ENCODE assay signal across 14 cellular contexts in genomic region chr9:95058121-95058785, GRCh38.
DNase-seq lines count a peak whose midpoint lies in the region; ATAC-seq and TF ChIP-seq lines count a peak whose summit lies in the region.
"Had no signal": no experiment of that assay in that cellular context is flagged by ENCODE, and none has a peak within 500 bp of the region (broad histone marks: within the 10 kb centered on the region; RNA-seq: fewer than 3 reads in every experiment).

No MANE protein-coding gene starts in this region.

- CTCF ChIA-PET in HEK293 (lab: Yijun Ruan, JAX) = interaction anchor here (0.6 to 1.2 kb wide), 2 partner anchors 21 to 69 kb away, joined by 3 to 7 read pairs; no protein-coding TSS in a partner anchor

- peaks cover 38% of the 10 kb centered on the region for H3K4me1 ChIP-seq in HEK293 (ENCODE audit: control insufficient read depth, insufficient read depth, low read length)
- peaks cover 98% of the 10 kb centered on the region for H3K4me1 ChIP-seq in body of pancreas
- H3K4me1 ChIP-seq in smooth muscle cell (ENCODE audit: low read depth) = peaks cover 49% of the 10 kb centered on the region
- H3K4me1 ChIP-seq: breast epithelium had no signal

- peak overlapping the region; percentile 5; the same call in 1 of the 2 replicates for H3K27ac ChIP-seq in HEK293 (ENCODE audit: extremely low read depth, low read depth, low read length)
- H3K27ac ChIP-seq in body of pancreas = peak overlapping the region; percentile 35 to 82 (median 68)
- peak overlapping the region; percentile 92 for H3K27ac ChIP-seq in smooth muscle cell (ENCODE audit: low read depth)
- H3K27ac ChIP-seq: breast epithelium had no signal

- H3K36me3 ChIP-seq in HEK293 (ENCODE audit: control insufficient read depth in 2 of 2, insufficient read depth in 1 of 2, low read length in 2 of 2) (peaks cover 0 to 20% of the 10 kb centered on the region in 2 experiments; a peak in 1 of 3 replicates), body of pancreas (replicated peaks in 1 of 2; ENCODE audit: insufficient read depth in 1 of 2, low read depth in 2 of 2) (peaks cover 0 to 1% of the 10 kb centered on the region in 2 donors), smooth muscle cell (ENCODE audit: low read depth) (no peaks in the 10 kb centered on the region)
- H3K36me3 ChIP-seq: breast epithelium had no signal

- DNase-seq in body of pancreas (no peak), mesothelial cell of epicardium (ENCODE audit: low spot score in 2 of 2, unreplicated experiment in 2 of 2) (no peak), smooth muscle cell (lab: John Stamatoyannopoulos, UW; ENCODE audit: unreplicated experiment) (no peak), DMS153 treated with DMSO at 0.1 percent for 48 hours (lab: John Stamatoyannopoulos, UW; ENCODE audit: unreplicated experiment) (no peak), occipital lobe (lab: John Stamatoyannopoulos, UW) (no peak), AG08396 (ENCODE audit: low spot score) (no peak), iPS-NIHi11 (ENCODE audit: low spot score) (no peak)
- DNase-seq: activated CD4-positive, alpha-beta T cell treated with anti-CD3 and anti-CD28 coated beads, Interleukin-2, amount 10 ng/mL, durations not matched to agents 24 days and 14 days; KBM-7; naive B cell; NCI-H187 treated with DMSO at 0.1 percent for 48 hours; SW 1271 had no signal

- H4K20me1 ChIP-seq in smooth muscle cell (ENCODE audit: low read depth) = peaks cover 99% of the 10 kb centered on the region

- H3K9ac ChIP-seq in smooth muscle cell (ENCODE audit: low read depth) = peak overlapping the region; percentile 45

- H3K79me2 ChIP-seq in smooth muscle cell (ENCODE audit: low read depth) = peaks cover 99% of the 10 kb centered on the region

- 31 to 51% methylated on average over 6 of the region's 7 CpGs for WGBS in body of pancreas, 2 donors
- WGBS in smooth muscle cell (ENCODE audit: low lambda C conversion rate) = 87% methylated on average over 7 of the region's 7 CpGs

- peaks cover 5% of the 10 kb centered on the region for H3K36me3 Mint-ChIP-seq in mesothelial cell of epicardium

- no peak for TF ChIP-seq POLR2A in body of pancreas (IDR thresholded peaks at IDR 0.05)

- peaks cover 66% of the 10 kb centered on the region for H3K4me1 Mint-ChIP-seq in mesothelial cell of epicardium

- no peak for ATAC-seq in body of pancreas

- POLR2A ChIA-PET in HEK293 (lab: Yijun Ruan, JAX) = no interaction called here

- no peaks in the 10 kb centered on the region for H3K27me3 Mint-ChIP-seq in mesothelial cell of epicardium (ENCODE audit: low read depth)
- H3K27me3 Mint-ChIP-seq: activated CD4-positive, alpha-beta T cell treated with anti-CD3 and anti-CD28 coated beads, Interleukin-2, amount 10 ng/mL, durations not matched to agents 24 days and 14 days; naive B cell had no signal

- intact Hi-C loops in body of pancreas (cut with DNase I) = no loop called here

- TF ChIP-seq CTCF in HEK293 (tag by site-specific recombination; IDR thresholded peaks at IDR 0.05) (no peak), body of pancreas (IDR thresholded peaks at IDR 0.05) (no peak), mesothelial cell of epicardium (IDR thresholded peaks at IDR 0.05; ENCODE audit: unreplicated experiment) (no peak), smooth muscle cell (IDR thresholded peaks at IDR 0.05; ENCODE audit: borderline replicate concordance, insufficient read depth, poor library complexity, severe bottlenecking) (no peak)

- H3K4me3 ChIP-seq in HEK293 (ENCODE audit: low read depth, low read length) (no peak overlapping the region), body of pancreas (no peak overlapping the region), smooth muscle cell (peak overlapping the region; percentile 38)

- H3K27me3 ChIP-seq in body of pancreas (no peaks in the 10 kb centered on the region), smooth muscle cell (ENCODE audit: low read depth) (no peaks in the 10 kb centered on the region)
- H3K27me3 ChIP-seq: breast epithelium had no signal

- H2AFZ ChIP-seq in smooth muscle cell (ENCODE audit: low read depth) = no peak overlapping the region

- H3K4me2 ChIP-seq in smooth muscle cell = peak overlapping the region; percentile 83

- H3F3A ChIP-seq in smooth muscle cell (ENCODE audit: low read depth) = peaks cover 21% of the 10 kb centered on the region

- no peaks in the 10 kb centered on the region for H3K9me3 Mint-ChIP-seq in mesothelial cell of epicardium
- H3K9me3 Mint-ChIP-seq: activated CD4-positive, alpha-beta T cell treated with anti-CD3 and anti-CD28 coated beads, Interleukin-2, amount 10 ng/mL, durations not matched to agents 24 days and 14 days; naive B cell had no signal

- H3K4me3 Mint-ChIP-seq in mesothelial cell of epicardium = no peak overlapping the region
- H3K4me3 Mint-ChIP-seq: activated CD4-positive, alpha-beta T cell treated with anti-CD3 and anti-CD28 coated beads, Interleukin-2, amount 10 ng/mL, durations not matched to agents 24 days and 14 days had no signal

- H3K27ac Mint-ChIP-seq in mesothelial cell of epicardium = peak overlapping the region; percentile 96
- H3K27ac Mint-ChIP-seq: activated CD4-positive, alpha-beta T cell treated with anti-CD3 and anti-CD28 coated beads, Interleukin-2, amount 10 ng/mL, durations not matched to agents 24 days and 14 days had no signal

- H3K9me3 ChIP-seq in HEK293 (ENCODE audit: control insufficient read depth, insufficient read depth, low read depth, low read length) (no peaks in the 10 kb centered on the region), body of pancreas (no peaks in the 10 kb centered on the region), smooth muscle cell (replicated peaks; ENCODE audit: low read depth) (no peaks in the 10 kb centered on the region)
- H3K9me3 ChIP-seq: breast epithelium had no signal

TF ChIP-seq in HEK293, 187 proteins besides CTCF, POLR2A, EP300 and RAD21:
- no peak for TF ChIP-seq KLF7 (tag by site-specific recombination; IDR thresholded peaks at IDR 0.05; ENCODE audit: borderline replicate concordance)
- TF ChIP-seq YY2 (tag by site-specific recombination; IDR thresholded peaks at IDR 0.05) = no peak

Comparison
In these comparisons a context has a peak if more than half of its experiments do, and no peak if none do; other contexts are left out.
1. H3K27ac ChIP-seq: peak in every context shown above with its lines; median percentile 92 in smooth muscle cell; 68 in body of pancreas; 5 in HEK293.